7 cellular contexts compared by ENCODE assay signal in genomic region chr19:54223937-54224281, GRCh38. TPM values are rescaled to one million over a fixed set of nuclear protein-coding genes. Genes with fewer than 3 reads are reported as not detected.
"Had no signal": no experiment of that assay in that cellular context is flagged by ENCODE, and none has a peak within 500 bp of the region (broad histone marks: within the 10 kb centered on the region; RNA-seq: fewer than 3 reads in every experiment).

No MANE protein-coding gene starts in this region.

RNA-seq across cellular contexts. Expression of gene LILRB3, which starts 1.1 kb away (rescaled TPM):
- total RNA-seq: HT-29, LHCN-M2, MCF 10A, OCI-LY7, PC-3, RPMI7951 had no signal

RNA-seq across cellular contexts. Expression of gene LILRA6, which starts 18.7 kb away (rescaled TPM):
- total RNA-seq: HT-29, LHCN-M2, MCF 10A, OCI-LY7, PC-3, RPMI7951, SJCRH30 had no signal

RNA-seq across cellular contexts. Expression of gene LILRB5, which starts 33.2 kb away (rescaled TPM):
- total RNA-seq: HT-29, LHCN-M2, MCF 10A, OCI-LY7, PC-3, RPMI7951 had no signal
